Comparison of ENCODE assay signal across 26 cellular contexts in genomic region chr2:222055328-222055727, GRCh38.
"Had no signal": no experiment of that assay in that cellular context is flagged by ENCODE, and none has a peak within 500 bp of the region (broad histone marks: within the 10 kb centered on the region; RNA-seq: fewer than 3 reads in every experiment).

No MANE protein-coding gene starts in this region.

- H3K9me3 Mint-ChIP-seq: dendritic cell treated with granulocyte-macrophage colony-stimulating factor and Interleukin-4, amounts not matched to agents 40 ng/mL and 50 ng/mL, for 4 days had no signal

- H3K4me1 ChIP-seq: colonic mucosa, esophagus muscularis mucosa, esophagus squamous epithelium, foreskin keratinocyte, gastrocnemius medialis, gastroesophageal sphincter had no signal

- H3K36me3 ChIP-seq: colonic mucosa, esophagus muscularis mucosa, esophagus squamous epithelium, gastrocnemius medialis, gastroesophageal sphincter, heart left ventricle, heart right ventricle had no signal

- H3K27me3 ChIP-seq: colonic mucosa had no signal

- H3K4me3 ChIP-seq: colonic mucosa, coronary artery, dorsolateral prefrontal cortex, esophagus muscularis mucosa, esophagus squamous epithelium, gastrocnemius medialis, gastroesophageal sphincter, heart left ventricle, heart right ventricle had no signal

- H3K27ac Mint-ChIP-seq: dendritic cell treated with granulocyte-macrophage colony-stimulating factor and Interleukin-4, amounts not matched to agents 40 ng/mL and 50 ng/mL, for 4 days; effector memory CD8-positive, alpha-beta T cell had no signal

- H3K27ac ChIP-seq: colonic mucosa, coronary artery, dorsolateral prefrontal cortex, epithelial cell of prostate, esophagus muscularis mucosa, esophagus squamous epithelium, foreskin keratinocyte, gastrocnemius medialis, gastroesophageal sphincter, heart left ventricle, heart right ventricle had no signal

- H3K4me3 Mint-ChIP-seq: dendritic cell treated with granulocyte-macrophage colony-stimulating factor and Interleukin-4, amounts not matched to agents 40 ng/mL and 50 ng/mL, for 4 days; effector memory CD8-positive, alpha-beta T cell had no signal

- DNase-seq: colonic mucosa; cortex of kidney; dermis blood vessel endothelial cell; dorsolateral prefrontal cortex; effector CD4-positive, alpha-beta T cell; effector CD8-positive, alpha-beta T cell; effector memory CD4-positive, alpha-beta T cell; effector memory CD8-positive, alpha-beta T cell; erythroblast; esophagus squamous epithelium; foreskin keratinocyte; foreskin melanocyte; gastrocnemius medialis; glutamatergic neuron; head of caudate nucleus; heart left ventricle; heart right ventricle had no signal

- H3K9me3 ChIP-seq: colonic mucosa, esophagus muscularis mucosa, esophagus squamous epithelium, gastrocnemius medialis, gastroesophageal sphincter, heart left ventricle, heart right ventricle had no signal

- FAIRE-seq: colon, endometrium, endothelial cell of umbilical vein, frontal cortex had no signal
